In genomic region chr6:6331393-6331792, GRCh38 we compare ENCODE assay signal across 1 cellular context.
TF ChIP-seq lines count a peak whose summit lies in the region.

No MANE protein-coding gene starts in this region.

TF ChIP-seq in GM12878, 131 proteins besides CTCF, POLR2A, EP300 and RAD21 (continued from another document):
- TF ChIP-seq BCLAF1 (IDR thresholded peaks at IDR 0.05) = no peak
- peak; percentile 60 for TF ChIP-seq SP1 (IDR thresholded peaks at IDR 0.05; ENCODE audit: low read depth, low read length)
- TF ChIP-seq SMC3 (IDR thresholded peaks at IDR 0.05; ENCODE audit: borderline replicate concordance, low read length) = peak; percentile 23; the same call in 1 of the 2 replicates
- TF ChIP-seq EGR1 (IDR thresholded peaks at IDR 0.05; ENCODE audit: borderline replicate concordance in 1 of 2, low read depth in 2 of 2, low read length in 2 of 2) = no peak
- TF ChIP-seq RELA (IDR thresholded peaks at IDR 0.05; ENCODE audit: borderline replicate concordance, partially characterized antibody) = no peak
